Comparison of ENCODE assay signal across 12 cellular contexts in the genomic region with DNA sequence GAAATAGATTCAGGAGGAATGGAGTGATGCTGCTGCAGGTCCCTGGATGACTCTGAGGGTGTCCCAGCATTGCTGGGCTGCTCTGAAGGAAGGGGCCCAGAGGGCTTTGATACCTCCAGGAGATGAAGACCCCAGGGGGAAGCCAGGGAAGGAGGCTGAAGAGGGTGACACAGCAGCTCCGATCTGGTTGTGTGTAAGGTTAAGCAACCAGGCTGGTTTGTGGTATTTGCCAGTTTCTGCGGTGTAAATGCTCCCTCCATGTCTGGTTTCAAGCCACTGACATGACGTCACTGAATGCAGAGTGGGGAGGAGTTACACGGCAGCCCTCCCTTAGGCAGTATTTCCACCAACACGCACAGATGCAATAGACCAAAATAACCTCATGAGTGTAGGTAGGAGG. TPM values are rescaled to one million over a fixed set of nuclear protein-coding genes. Genes with fewer than 3 reads are reported as not detected.
DNase-seq lines count a peak whose midpoint lies in the region; ATAC-seq, FAIRE-seq and TF ChIP-seq lines count a peak whose summit lies in the region.
"Had no signal": no experiment of that assay in that cellular context is flagged by ENCODE, and none has a peak within 500 bp of the region (broad histone marks: within the 10 kb centered on the region; RNA-seq: fewer than 3 reads in every experiment).

No MANE protein-coding gene starts in this region.

- H3K4me1 Mint-ChIP-seq in central memory CD8-positive, alpha-beta T cell: no peaks in the 10 kb centered on the region
- H3K4me1 Mint-ChIP-seq in type B pancreatic cell (ENCODE audit: unreplicated experiment): peaks cover 33% of the 10 kb centered on the region
- H3K4me1 Mint-ChIP-seq: naive B cell had no signal

- TF ChIP-seq POLR2A in GM12892 (IDR thresholded peaks at IDR 0.05; ENCODE audit: low read depth, low read length): no peak

- H3K27me3 Mint-ChIP-seq in central memory CD8-positive, alpha-beta T cell: peaks cover 28% of the 10 kb centered on the region
- no peaks in the 10 kb centered on the region for H3K27me3 Mint-ChIP-seq in type B pancreatic cell

- no peak for TF ChIP-seq CTCF in type B pancreatic cell (conservative IDR thresholded peaks at IDR 0.05)

- intact Hi-C loops in posterior vena cava (cut with DNase I): no loop called here

- DNase-seq in NCI-H1417 (lab: John Stamatoyannopoulos, UW) (peak in 2 of 3 experiments; percentile 37 to 53), NCI-H1417 treated with DMSO at 0.1 percent for 48 hours (lab: John Stamatoyannopoulos, UW) (no peak), NCI-H2227 (lab: John Stamatoyannopoulos, UW; ENCODE audit: unreplicated experiment) (peak; percentile 43), posterior vena cava (ENCODE audit: low spot score) (peak; percentile 49), GM12892 (ENCODE audit: insufficient read length) (no peak), type B pancreatic cell (ENCODE audit: extremely low spot score, unreplicated experiment) (no peak)
- DNase-seq in central memory CD8-positive, alpha-beta T cell (ENCODE audit: low spot score in 2 of 2): no peak
- DNase-seq: naive B cell had no signal

- H3K27ac Mint-ChIP-seq in central memory CD8-positive, alpha-beta T cell (ENCODE audit: low read depth): no peak overlapping the region
- H3K27ac Mint-ChIP-seq in type B pancreatic cell: no peak overlapping the region

- ATAC-seq in central memory CD8-positive, alpha-beta T cell (replicated peaks; ENCODE audit: extremely low read depth, poor library complexity, severe bottlenecking): peak; percentile 28
- no peak for ATAC-seq in GM18873 (IDR thresholded peaks at IDR 0.05; ENCODE audit: low FRiP score, unreplicated experiment)

- no peak for FAIRE-seq in GM12892 (lab: Jason Lieb, UNC)
- FAIRE-seq: H1 had no signal

- no peaks in the 10 kb centered on the region for H3K36me3 Mint-ChIP-seq in central memory CD8-positive, alpha-beta T cell (ENCODE audit: insufficient read depth)
- H3K36me3 Mint-ChIP-seq in type B pancreatic cell: peaks cover 14% of the 10 kb centered on the region
- H3K36me3 Mint-ChIP-seq: naive B cell had no signal

- peaks cover 4% of the 10 kb centered on the region for H3K9me3 Mint-ChIP-seq in central memory CD8-positive, alpha-beta T cell
- no peaks in the 10 kb centered on the region for H3K9me3 Mint-ChIP-seq in type B pancreatic cell

- no peak overlapping the region for H3K4me3 Mint-ChIP-seq in central memory CD8-positive, alpha-beta T cell
- H3K4me3 Mint-ChIP-seq in type B pancreatic cell: no peak overlapping the region
- H3K4me3 Mint-ChIP-seq: naive B cell had no signal

RNA-seq across cellular contexts. Expression of a gene that starts 40.0 kb away (rescaled TPM):
- total RNA-seq in posterior vena cava: 1 to 10 TPM in 1 of 2 donors, not detected in 1; 1.8 TPM
- polyA plus RNA-seq in GM12892 (2012; ENCODE audit: missing spikeins): not detected
- total RNA-seq in type B pancreatic cell (ENCODE audit: low replicate concordance): 0.65 and 1.6 TPM in 2 replicates
- total RNA-seq: A673, cardiac muscle cell, H1 had no signal

RNA-seq across cellular contexts. Expression of a gene that starts 46.7 kb away (rescaled TPM):
- total RNA-seq in posterior vena cava: not detected
- not detected for polyA plus RNA-seq in GM12892 (2012; ENCODE audit: missing spikeins)
- not detected in 2 replicates for total RNA-seq in type B pancreatic cell (ENCODE audit: low replicate concordance)
- total RNA-seq: A673, cardiac muscle cell, H1 had no signal
- polyA plus RNA-seq: cardiac muscle cell had no signal

Comparison
In these comparisons a context has a peak if more than half of its experiments do, and no peak if none do; other contexts are left out.
1. DNase-seq: peak in NCI-H1417 (2 of 3), NCI-H2227 (single experiment) and posterior vena cava (single experiment); none in NCI-H1417 treated with DMSO at 0.1 percent for 48 hours (single experiment), central memory CD8-positive, alpha-beta T cell (0 of 2), GM12892 (single experiment) and type B pancreatic cell (single experiment).